Comparison of ENCODE assay signal across 16 cellular contexts in genomic region chr14:75989134-75989533, GRCh38. TPM values are rescaled to one million over a fixed set of nuclear protein-coding genes. Genes with fewer than 3 reads are reported as not detected.
DNase-seq lines count a peak whose midpoint lies in the region; ATAC-seq and TF ChIP-seq lines count a peak whose summit lies in the region.
"Had no signal": no experiment of that assay in that cellular context is flagged by ENCODE, and none has a peak within 500 bp of the region (broad histone marks: within the 10 kb centered on the region; RNA-seq: fewer than 3 reads in every experiment).

No MANE protein-coding gene starts in this region.

- no peaks in the 10 kb centered on the region for H3K9me2 ChIP-seq in GM23338 (ENCODE audit: insufficient read depth)

- H3K27me3 ChIP-seq in breast epithelium (no peaks in the 10 kb centered on the region), spleen (replicated peaks in 1 of 7) (no peaks in the 10 kb centered on the region), GM23338 (ENCODE audit: insufficient read depth) (peaks cover 9% of the 10 kb centered on the region)

- H3K9me3 ChIP-seq in breast epithelium (no peaks in the 10 kb centered on the region), spleen (no peaks in the 10 kb centered on the region)

- DNase-seq in GM04503 (ENCODE audit: low read depth), result peak; percentile 45
- DNase-seq in breast epithelium (ENCODE audit: low spot score in 2 of 2), result no peak
- peak; percentile 77 for DNase-seq in kidney tubule cell (ENCODE audit: low spot score)
- no peak for DNase-seq in spleen
- no peak for DNase-seq in NCI-H82 (lab: John Stamatoyannopoulos, UW)
- no peak for DNase-seq in GM23338 (ENCODE audit: low spot score)
- DNase-seq: activated T-cell treated with anti-CD3 and anti-CD28 coated beads, Interleukin-2, amount 50 U/mL, for 1 hour; CD4-positive, CD25-positive, alpha-beta regulatory T cell; KBM-7; SHP77 treated with DMSO at 0.1 percent for 48 hours; stimulated activated naive CD4-positive, alpha-beta T cell treated with Interleukin-2 at 50 U/mL for 16 hours had no signal

- H3K4me3 Mint-ChIP-seq in GM23338, result no peak overlapping the region

- ATAC-seq in HG02884 (IDR thresholded peaks at IDR 0.05; ENCODE audit: unreplicated experiment) (no peak), GM23338 (no peak), GM19455 (IDR thresholded peaks at IDR 0.05; ENCODE audit: unreplicated experiment) (no peak)
- ATAC-seq: HCT116 had no signal

- no peak overlapping the region for H3K27ac Mint-ChIP-seq in GM23338
- H3K27ac Mint-ChIP-seq: CD4-positive, CD25-positive, alpha-beta regulatory T cell had no signal

- H3K4me1 Mint-ChIP-seq in GM23338, result peaks cover 7% of the 10 kb centered on the region

- H3K9me3 Mint-ChIP-seq in GM23338, result no peaks in the 10 kb centered on the region
- H3K9me3 Mint-ChIP-seq: brain; CD4-positive, CD25-positive, alpha-beta regulatory T cell had no signal

- no peak overlapping the region for H2AFZ ChIP-seq in GM23338

- H3K36me3 ChIP-seq in breast epithelium (no peaks in the 10 kb centered on the region), spleen (peaks cover 0 to 39% (median 6%) of the 10 kb centered on the region in 6 donors), GM23338 (ENCODE audit: insufficient read depth) (no peaks in the 10 kb centered on the region)

- H3K27ac ChIP-seq in breast epithelium, result peak overlapping the region; percentile 37 to 87
- H3K27ac ChIP-seq in spleen, result peak overlapping the region; percentile 43 to 81 (median 54)
- no peak overlapping the region for H3K27ac ChIP-seq in GM23338 (ENCODE audit: low read depth)
- H3K27ac ChIP-seq: VCaP had no signal

- intact Hi-C loops in breast epithelium (cut with DNase I; ENCODE audit: low total_unique reads) (no loop called here), spleen (cut with DNase I; ENCODE audit: low total_unique reads) (no loop called here)

- H3K4me3 ChIP-seq in breast epithelium, result no peak overlapping the region
- H3K4me3 ChIP-seq in spleen, result no peak overlapping the region
- H3K4me3 ChIP-seq in GM23338, result no peak overlapping the region

- no peaks in the 10 kb centered on the region for H3K36me3 Mint-ChIP-seq in GM23338 (ENCODE audit: low read depth)

- no peaks in the 10 kb centered on the region for H3F3A ChIP-seq in GM23338 (replicated peaks; ENCODE audit: low read depth)

- TF ChIP-seq CTCF in breast epithelium (IDR thresholded peaks at IDR 0.05) (no peak), spleen (IDR thresholded peaks at IDR 0.05 in 8 of 11, conservative IDR thresholded peaks at IDR 0.05 in 3 of 11) (no peak), GM23338 (conservative IDR thresholded peaks at IDR 0.05; ENCODE audit: low read depth in 2 of 2) (no peak)

- no peak overlapping the region for H3K4me2 ChIP-seq in GM23338

- 38 to 78% (median 43%) methylated on average over 6 of the region's 6 CpGs for WGBS in spleen, 5 donors

- H3K27me3 Mint-ChIP-seq in GM23338 (ENCODE audit: insufficient read depth, low read depth, poor library complexity), result peaks cover 2% of the 10 kb centered on the region
- H3K27me3 Mint-ChIP-seq: CD4-positive, CD25-positive, alpha-beta regulatory T cell had no signal

- H3K4me1 ChIP-seq in breast epithelium (peaks cover 0 to 3% of the 10 kb centered on the region in 2 donors), spleen (peaks cover 8 to 60% (median 41%) of the 10 kb centered on the region in 6 donors), GM23338 (ENCODE audit: insufficient read depth) (peaks cover 4% of the 10 kb centered on the region; the same call in 1 of the 2 replicates)

- TF ChIP-seq POLR2A in breast epithelium (IDR thresholded peaks at IDR 0.05), result no peak
- no peak for TF ChIP-seq POLR2A in spleen (IDR thresholded peaks at IDR 0.05)

- no peaks in the 10 kb centered on the region; the same call in none of the 2 replicates for H4K20me1 ChIP-seq in GM23338 (replicated peaks; ENCODE audit: insufficient read depth)

- peaks cover 11% of the 10 kb centered on the region; the same call in 1 of the 2 replicates for H3K79me2 ChIP-seq in GM23338 (replicated peaks; ENCODE audit: insufficient read depth)

TF ChIP-seq in GM23338, 12 proteins besides CTCF, POLR2A, EP300 and RAD21:
- no peak for TF ChIP-seq ZNF462 (CRISPR knock-in tag; IDR thresholded peaks at IDR 0.05)
TF ChIP-seq in GM23338: peak in this region for 0.

RNA-seq across cellular contexts. Expression of gene IFT43, which starts 3.6 kb away (rescaled TPM):
- total RNA-seq in breast epithelium, result 10 to 100 TPM; 21.4 to 47.2 (median 41.9) TPM
- 10 to 100 TPM; 19.8 to 39.9 (median 22.6) TPM for total RNA-seq in spleen
- 10 to 100 TPM; 31.0 to 34.6 (median 33.1) TPM for polyA plus RNA-seq in spleen
- 17.5 and 21.5 TPM in 2 replicates for total RNA-seq in GM23338 (2014; rRNA removed; shearing (Covaris generic))
- 43.1 and 49.9 TPM in 2 replicates for polyA plus RNA-seq in GM23338 (2016; fragmentation: Nextera tagmentation; extraction: Ambion mirVana)

RNA-seq across cellular contexts. Expression of gene TGFB3, which starts 7.3 kb away (rescaled TPM):
- total RNA-seq in breast epithelium, result 10 to 100 TPM in 2 of 3 donors, 1 to 10 TPM in 1; 4.8 to 35.7 (median 24.0) TPM
- 10 to 100 TPM in 4 of 7 donors, 1 to 10 TPM in 3; 5.6 to 61.0 (median 15.7) TPM for total RNA-seq in spleen
- 1 to 10 TPM; 4.0 to 6.1 (median 4.2) TPM for polyA plus RNA-seq in spleen
- total RNA-seq in GM23338 (2014; rRNA removed; shearing (Covaris generic)), result 0.17 and 0.35 TPM in 2 replicates
- 0.50 and 0.87 TPM in 2 replicates for polyA plus RNA-seq in GM23338 (2016; fragmentation: Nextera tagmentation; extraction: Ambion mirVana)

Comparison
In these comparisons a context has a peak if more than half of its experiments do, and no peak if none do; other contexts are left out.
1. DNase-seq: peak in GM04503 (single experiment) and kidney tubule cell (single experiment); none in breast epithelium (0 of 2), spleen (single experiment), NCI-H82 (single experiment) and GM23338 (single experiment).